21 cellular contexts compared by ENCODE assay signal in genomic region chr3:114585687-114586086, GRCh38.
"Had no signal": no experiment of that assay in that cellular context is flagged by ENCODE, and none has a peak within 500 bp of the region (broad histone marks: within the 10 kb centered on the region; RNA-seq: fewer than 3 reads in every experiment).

No MANE protein-coding gene starts in this region.

- H3K9me3 ChIP-seq: esophagus muscularis mucosa, prostate gland, right lobe of liver, upper lobe of right lung had no signal

- H3K27me3 Mint-ChIP-seq: activated naive CD8-positive, alpha-beta T cell treated with anti-CD3 and anti-CD28 coated beads, Interleukin-2, amount 50 U/mL, for 24 hours; dendritic cell treated with granulocyte-macrophage colony-stimulating factor and Interleukin-4, amounts not matched to agents 40 ng/mL and 50 ng/mL, for 4 days; naive thymus-derived CD4-positive, alpha-beta T cell had no signal

- H3K4me2 ChIP-seq: smooth muscle cell had no signal

- H3K27me3 ChIP-seq: esophagus muscularis mucosa, right lobe of liver, upper lobe of right lung had no signal

- H3K4me1 Mint-ChIP-seq: stimulated activated effector memory CD8-positive, alpha-beta T cell treated with anti-CD3 and anti-CD28 coated beads, Interleukin-12 subunit alpha, Interleukin-12 subunit beta, amount 100 ng/mL, for 72 hours had no signal

- DNase-seq: activated CD4-positive, alpha-beta T cell treated with anti-CD3 and anti-CD28 coated beads, Interleukin-2, amount 50 U/mL, for 1 hour; activated CD8-positive, alpha-beta memory T cell treated with anti-CD3 and anti-CD28 coated beads, Interleukin-2, amount 50 U/mL, for 4 hours; activated naive CD4-positive, alpha-beta T cell treated with anti-CD3 and anti-CD28 coated beads for 36 hours; activated naive CD8-positive, alpha-beta T cell treated with anti-CD3 and anti-CD28 coated beads, Interleukin-2, amount 50 U/mL, for 24 hours; activated T-cell treated with anti-CD3 and anti-CD28 coated beads, Interleukin-2, amount 50 U/mL, for 4 hours; aorta; effector CD8-positive, alpha-beta T cell; islet precursor cell; left colon; naive thymus-derived CD4-positive, alpha-beta T cell; right lobe of liver; stimulated activated CD4-positive, alpha-beta T cell treated with anti-CD3 and anti-CD28 coated beads, Interleukin-4, amount 100 ng/mL, for 24 hours; upper lobe of right lung had no signal

- ATAC-seq: activated CD4-positive, CD25-positive, alpha-beta regulatory T cell treated with anti-CD3 and anti-CD28 coated beads, Interleukin-2, amount 50 U/mL, for 24 hours; activated T-cell treated with anti-CD3 and anti-CD28 coated beads, Interleukin-2, amount 50 U/mL, for 4 hours; left colon; naive thymus-derived CD4-positive, alpha-beta T cell had no signal

- H3K4me3 Mint-ChIP-seq: activated naive CD4-positive, alpha-beta T cell treated with anti-CD3 and anti-CD28 coated beads for 36 hours; activated naive CD8-positive, alpha-beta T cell treated with anti-CD3 and anti-CD28 coated beads, Interleukin-2, amount 50 U/mL, for 24 hours; activated T-cell treated with anti-CD3 and anti-CD28 coated beads, Interleukin-2, amount 50 U/mL, for 4 hours; dendritic cell treated with granulocyte-macrophage colony-stimulating factor and Interleukin-4, amounts not matched to agents 40 ng/mL and 50 ng/mL, for 4 days; naive thymus-derived CD4-positive, alpha-beta T cell; stimulated activated effector memory CD8-positive, alpha-beta T cell treated with anti-CD3 and anti-CD28 coated beads, Interleukin-12 subunit alpha, Interleukin-12 subunit beta, amount 100 ng/mL, for 72 hours; T-helper 1 cell treated with Interleukin-12 subunit alpha and Interleukin-12 subunit beta and Interleukin-4 antibody, amounts not matched to agents 30 μg/mL and 1 μg/mL, for 36 hours had no signal

- H3K4me3 ChIP-seq: prostate gland, right lobe of liver, smooth muscle cell, upper lobe of right lung had no signal

- H3K27ac ChIP-seq: prostate gland, right lobe of liver, upper lobe of right lung had no signal

- H3K27ac Mint-ChIP-seq: activated naive CD4-positive, alpha-beta T cell treated with anti-CD3 and anti-CD28 coated beads for 36 hours; activated naive CD8-positive, alpha-beta T cell treated with anti-CD3 and anti-CD28 coated beads, Interleukin-2, amount 50 U/mL, for 24 hours; dendritic cell treated with granulocyte-macrophage colony-stimulating factor and Interleukin-4, amounts not matched to agents 40 ng/mL and 50 ng/mL, for 4 days; T-helper 1 cell treated with Interleukin-12 subunit alpha and Interleukin-12 subunit beta and Interleukin-4 antibody, amounts not matched to agents 30 μg/mL and 1 μg/mL, for 36 hours had no signal

- H3K9me3 Mint-ChIP-seq: activated naive CD4-positive, alpha-beta T cell treated with anti-CD3 and anti-CD28 coated beads for 36 hours; activated T-cell treated with anti-CD3 and anti-CD28 coated beads, Interleukin-2, amount 50 U/mL, for 4 hours; dendritic cell treated with granulocyte-macrophage colony-stimulating factor and Interleukin-4, amounts not matched to agents 40 ng/mL and 50 ng/mL, for 4 days; naive thymus-derived CD4-positive, alpha-beta T cell; stimulated activated effector memory CD8-positive, alpha-beta T cell treated with anti-CD3 and anti-CD28 coated beads, Interleukin-12 subunit alpha, Interleukin-12 subunit beta, amount 100 ng/mL, for 72 hours; T-helper 1 cell treated with Interleukin-12 subunit alpha and Interleukin-12 subunit beta and Interleukin-4 antibody, amounts not matched to agents 30 μg/mL and 1 μg/mL, for 36 hours had no signal

- H3K36me3 ChIP-seq: prostate gland, right lobe of liver, upper lobe of right lung had no signal

- H3K36me3 Mint-ChIP-seq: stimulated activated effector memory CD8-positive, alpha-beta T cell treated with anti-CD3 and anti-CD28 coated beads, Interleukin-12 subunit alpha, Interleukin-12 subunit beta, amount 100 ng/mL, for 72 hours had no signal

- H3K4me1 ChIP-seq: prostate gland had no signal

- FAIRE-seq: endothelial cell of umbilical vein had no signal
